Comparison of ENCODE assay signal across 15 cellular contexts in the genomic region with DNA sequence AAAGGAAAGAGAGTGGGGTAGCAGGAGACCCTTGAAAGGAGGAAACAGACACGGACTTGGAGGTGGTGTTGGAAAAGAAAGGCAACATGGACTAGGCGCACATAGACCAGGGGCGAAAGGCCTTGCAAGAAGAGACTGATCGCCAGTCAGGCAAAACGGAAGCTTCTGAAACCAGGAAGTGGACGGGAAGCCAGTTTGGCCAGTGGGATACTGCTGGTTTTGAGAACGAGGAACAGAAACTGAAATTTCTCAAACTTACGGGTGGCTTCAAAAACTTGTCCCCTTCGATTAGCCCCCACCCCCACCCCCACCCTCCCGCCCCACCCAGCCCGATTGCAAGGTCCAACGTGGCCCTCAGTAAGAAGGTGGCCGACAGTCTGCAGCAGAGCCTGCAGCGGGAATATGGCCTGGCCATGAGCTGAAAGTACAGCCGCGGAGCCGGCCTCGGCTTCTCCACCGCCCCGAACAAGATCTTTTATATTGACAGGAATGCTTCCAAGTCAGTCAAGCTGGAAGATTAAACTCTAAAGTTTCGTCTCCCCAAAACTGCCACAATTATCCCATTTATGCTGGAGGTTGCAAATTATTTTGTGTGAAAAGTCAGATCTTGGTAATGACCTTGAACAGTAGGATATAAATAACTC.
"Had no signal": no experiment of that assay in that cellular context is flagged by ENCODE, and none has a peak within 500 bp of the region (broad histone marks: within the 10 kb centered on the region; RNA-seq: fewer than 3 reads in every experiment).

No MANE protein-coding gene starts in this region.

- H3K4me1 ChIP-seq: gastroesophageal sphincter, left ventricle myocardium inferior, neural progenitor cell, pancreas had no signal

- ATAC-seq: gastroesophageal sphincter; pancreas; stimulated activated naive CD8-positive, alpha-beta T cell treated with anti-CD3 and anti-CD28 coated beads, Interleukin-15, amount 100 ng/mL, for 72 hours had no signal

- H3K9me3 ChIP-seq: pancreas had no signal

- H3K4me2 ChIP-seq: neural progenitor cell had no signal

- H3K4me3 ChIP-seq: gastroesophageal sphincter, left ventricle myocardium inferior, neural progenitor cell, pancreas, thoracic aorta had no signal

- H3K27ac ChIP-seq: brain microvascular endothelial cell, gastroesophageal sphincter, left ventricle myocardium inferior, neural progenitor cell, pancreas, thoracic aorta had no signal

- H2AFZ ChIP-seq: neural progenitor cell had no signal

- FAIRE-seq: kidney, pancreas had no signal

- H3K9ac ChIP-seq: neural progenitor cell had no signal

- DNase-seq: activated CD4-positive, alpha-beta memory T cell treated with anti-CD3 and anti-CD28 coated beads for 36 hours; activated gamma-delta T cell; activated T-cell treated with anti-CD3 and anti-CD28 coated beads, Interleukin-2, amount 50 U/mL, for 48 hours; brain microvascular endothelial cell; cerebellar nuclear complex; dermis blood vessel endothelial cell; kidney; left ventricle myocardium inferior; pancreas; stimulated activated CD4-positive, alpha-beta T cell treated with anti-CD3 and anti-CD28 coated beads, Interleukin-15, amount 100 ng/mL, for 24 hours; stimulated activated CD4-positive, alpha-beta T cell treated with anti-CD3 and anti-CD28 coated beads, Interleukin-4, amount 100 ng/mL, for 24 hours; stimulated activated naive CD8-positive, alpha-beta T cell treated with anti-CD3 and anti-CD28 coated beads, Interleukin-15, amount 100 ng/mL, for 72 hours had no signal

- H3K27me3 ChIP-seq: brain microvascular endothelial cell, gastroesophageal sphincter, neural progenitor cell, pancreas had no signal

- H3K36me3 ChIP-seq: brain microvascular endothelial cell, gastroesophageal sphincter, left ventricle myocardium inferior, pancreas, thoracic aorta had no signal
